2 cellular contexts compared by ENCODE assay signal in the genomic region with DNA sequence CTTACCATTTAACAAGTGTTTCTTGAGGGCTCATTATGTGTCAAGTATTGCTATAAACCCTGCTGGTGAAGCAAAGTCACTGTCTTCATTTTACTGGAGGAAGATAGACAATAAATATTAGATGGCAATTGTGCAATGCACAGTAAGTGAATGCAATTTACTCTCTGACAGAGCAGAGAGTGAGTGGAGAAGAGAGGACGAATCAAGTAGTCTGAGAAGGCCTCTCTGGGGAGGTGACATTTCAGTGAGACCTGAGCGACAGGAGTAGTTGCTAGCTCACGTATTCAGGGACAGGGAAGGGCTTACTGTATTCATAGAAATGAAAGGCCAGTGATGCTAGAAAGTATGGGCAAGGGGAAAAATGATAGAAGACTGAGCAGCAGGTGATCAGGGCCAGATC.
TF ChIP-seq lines count a peak whose summit lies in the region.

No MANE protein-coding gene starts in this region.

TF ChIP-seq in HepG2, 621 proteins besides CTCF, POLR2A, EP300 and RAD21:
- TF ChIP-seq CEBPB (IDR thresholded peaks at IDR 0.05; ENCODE audit: borderline replicate concordance, low read depth, low read length) (0 out of 2 replicates have a peak, but pooled peaks have one; percentile 22), HNF4G (IDR thresholded peaks at IDR 0.05; ENCODE audit: borderline replicate concordance, low read depth, low read length) (no peak), HNF4G (CRISPR knock-in tag; IDR thresholded peaks at IDR 0.05; ENCODE audit: borderline replicate concordance, low read depth) (no peak)
TF ChIP-seq in HepG2: peak in this region for 1.

TF ChIP-seq in K562, 482 proteins besides CTCF, POLR2A, EP300 and RAD21:
- TF ChIP-seq CEBPB (tag; IDR thresholded peaks at IDR 0.05) (peak; percentile 39; the same call in 1 of the 2 replicates), NR4A1 (CRISPR knock-in tag; IDR thresholded peaks at IDR 0.05) (no peak), NR4A1 (tag; IDR thresholded peaks at IDR 0.05) (no peak), CEBPG (CRISPR knock-in tag; IDR thresholded peaks at IDR 0.05) (no peak), CEBPG (tag; conservative IDR thresholded peaks at IDR 0.05 in 1 of 2, IDR thresholded peaks at IDR 0.05 in 1 of 2) (0 out of 4 replicates have a peak, but pooled peaks of 1 of the 2 experiments have one; percentile 17)
